ENCODE assay signal across 21 cellular contexts in genomic region chr3:52430416-52430810, GRCh38. TPM values are rescaled to one million over a fixed set of nuclear protein-coding genes. Genes with fewer than 3 reads are reported as not detected.
DNase-seq lines count a peak whose midpoint lies in the region; ATAC-seq, FAIRE-seq and TF ChIP-seq lines count a peak whose summit lies in the region.
"Had no signal": no experiment of that assay in that cellular context is flagged by ENCODE, and none has a peak within 500 bp of the region (broad histone marks: within the 10 kb centered on the region; RNA-seq: fewer than 3 reads in every experiment).

No MANE protein-coding gene starts in this region.

- no peaks in the 10 kb centered on the region for H3K36me3 ChIP-seq in endothelial cell of umbilical vein (ENCODE audit: control insufficient read depth in 2 of 2, extremely low read depth in 1 of 2, insufficient read depth in 2 of 2, low read length in 2 of 2)
- H3K36me3 ChIP-seq in testis (ENCODE audit: low read depth, missing control alignments): no peaks in the 10 kb centered on the region
- H3K36me3 ChIP-seq: BLaER1 had no signal

- no peak overlapping the region for H2AFZ ChIP-seq in endothelial cell of umbilical vein (ENCODE audit: low read depth, low read length)

- peaks cover 25% of the 10 kb centered on the region for H3K4me1 ChIP-seq in endothelial cell of umbilical vein (ENCODE audit: control insufficient read depth, extremely low read depth, insufficient read depth, low read length)
- H3K4me1 ChIP-seq in testis: peaks cover 20% of the 10 kb centered on the region

- H3K4me1 Mint-ChIP-seq in stimulated activated effector memory CD8-positive, alpha-beta T cell treated with anti-CD3 and anti-CD28 coated beads, Interleukin-12 subunit alpha, Interleukin-12 subunit beta, amount 100 ng/mL, for 72 hours: peaks cover 6% of the 10 kb centered on the region

- no peak overlapping the region for H3K4me2 ChIP-seq in endothelial cell of umbilical vein (ENCODE audit: insufficient read depth, low read length)
- H3K4me2 ChIP-seq: BLaER1 had no signal

- POLR2A ChIA-PET in endothelial cell of umbilical vein (lab: Charles Lee): no interaction called here

- no peak overlapping the region for H3K4me3 Mint-ChIP-seq in stimulated activated effector memory CD8-positive, alpha-beta T cell treated with anti-CD3 and anti-CD28 coated beads, Interleukin-12 subunit alpha, Interleukin-12 subunit beta, amount 100 ng/mL, for 72 hours
- H3K4me3 Mint-ChIP-seq: CD8-positive, alpha-beta T cell; IgD-negative memory B cell had no signal

- H3K4me3 ChIP-seq in endothelial cell of umbilical vein (replicated peaks in 1 of 3; ENCODE audit: insufficient read depth in 1 of 3, low read depth in 1 of 3, low read length in 3 of 3) (no peak overlapping the region), testis (no peak overlapping the region)
- H3K4me3 ChIP-seq: BLaER1 had no signal

- H3K9me1 ChIP-seq in endothelial cell of umbilical vein (replicated peaks; ENCODE audit: control insufficient read depth, extremely low read depth, insufficient read depth, low read length): no peaks in the 10 kb centered on the region

- H3K27me3 ChIP-seq in endothelial cell of umbilical vein (ENCODE audit: control insufficient read depth in 2 of 2, insufficient read depth in 2 of 2, low read length in 2 of 2): no peaks in the 10 kb centered on the region
- H3K27me3 ChIP-seq in testis: no peaks in the 10 kb centered on the region

- peak overlapping the region; percentile 62 for H3K9ac ChIP-seq in endothelial cell of umbilical vein (replicated peaks; ENCODE audit: extremely low read depth, insufficient read depth, low read length)
- H3K9ac ChIP-seq: BLaER1 had no signal

- H3K27ac ChIP-seq in endothelial cell of umbilical vein (ENCODE audit: insufficient read depth, low read depth, low read length): peak overlapping the region; percentile 96
- no peak overlapping the region for H3K27ac ChIP-seq in testis
- H3K27ac ChIP-seq: BLaER1 had no signal

- H3K79me2 ChIP-seq in endothelial cell of umbilical vein (ENCODE audit: control insufficient read depth, insufficient read depth, low read length): no peaks in the 10 kb centered on the region

- no peaks in the 10 kb centered on the region for H3K36me3 Mint-ChIP-seq in stimulated activated effector memory CD8-positive, alpha-beta T cell treated with anti-CD3 and anti-CD28 coated beads, Interleukin-12 subunit alpha, Interleukin-12 subunit beta, amount 100 ng/mL, for 72 hours
- H3K36me3 Mint-ChIP-seq: CD8-positive, alpha-beta T cell; IgD-negative memory B cell had no signal

- peak overlapping the region; percentile 18 for H3K27ac Mint-ChIP-seq in stimulated activated effector memory CD8-positive, alpha-beta T cell treated with anti-CD3 and anti-CD28 coated beads, Interleukin-12 subunit alpha, Interleukin-12 subunit beta, amount 100 ng/mL, for 72 hours
- H3K27ac Mint-ChIP-seq: CD8-positive, alpha-beta T cell; IgD-negative memory B cell had no signal

- no peak for ATAC-seq in left cardiac atrium
- ATAC-seq in stimulated activated effector memory CD8-positive, alpha-beta T cell treated with anti-CD3 and anti-CD28 coated beads, Interleukin-12 subunit alpha, Interleukin-12 subunit beta, amount 100 ng/mL, for 72 hours: no peak
- no peak for ATAC-seq in GM21717 (IDR thresholded peaks at IDR 0.05; ENCODE audit: unreplicated experiment)
- ATAC-seq: CD8-positive, alpha-beta T cell had no signal

- intact Hi-C loops in cardiac septum (cut with DNase I): no loop called here
- intact Hi-C loops in left cardiac atrium (cut with DNase I): no loop called here
- intact Hi-C loops in endothelial cell of umbilical vein (cut with micrococcal nuclease): no loop called here
- intact Hi-C loops in testis (cut with DNase I; ENCODE audit: low total_unique reads): no loop called here

- TF ChIP-seq CTCF in endothelial cell of umbilical vein (IDR thresholded peaks at IDR 0.05; ENCODE audit: extremely low read depth in 1 of 2, insufficient read depth in 1 of 2, low read depth in 1 of 2, low read length in 2 of 2) (no peak), testis (IDR thresholded peaks at IDR 0.05) (no peak)

- H3K9me3 Mint-ChIP-seq in stimulated activated effector memory CD8-positive, alpha-beta T cell treated with anti-CD3 and anti-CD28 coated beads, Interleukin-12 subunit alpha, Interleukin-12 subunit beta, amount 100 ng/mL, for 72 hours: no peaks in the 10 kb centered on the region
- H3K9me3 Mint-ChIP-seq: CD8-positive, alpha-beta T cell; IgD-negative memory B cell had no signal

- no peaks in the 10 kb centered on the region for H3K9me3 ChIP-seq in endothelial cell of umbilical vein (replicated peaks; ENCODE audit: control insufficient read depth, insufficient read depth, low read length)
- H3K9me3 ChIP-seq in testis: no peaks in the 10 kb centered on the region
- H3K9me3 ChIP-seq: BLaER1 had no signal

- dilution Hi-C loops in endothelial cell of umbilical vein (cut with MboI; ENCODE audit: extremely low pct_ligation_motif_present, low sequenced_read_pairs): no loop called here

- CTCF ChIA-PET in endothelial cell of umbilical vein (lab: Charles Lee): interaction anchor here (3.2 kb wide), 1 partner anchor 16 kb away, joined by 26 read pairs; no protein-coding TSS in a partner anchor

- no peak for FAIRE-seq in endothelial cell of umbilical vein (lab: Jason Lieb, UNC)
- FAIRE-seq: A204.1, RCC 7860 had no signal

- TF ChIP-seq POLR2A in endothelial cell of umbilical vein (IDR thresholded peaks at IDR 0.05; ENCODE audit: low read depth, low read length) (no peak), testis (IDR thresholded peaks at IDR 0.05) (no peak)

- no TSS peak for BruUV-seq in endothelial cell of umbilical vein (replicated peaks; lab: Mats Ljungman, UMichigan)

- H4K20me1 ChIP-seq in endothelial cell of umbilical vein (replicated peaks; ENCODE audit: control insufficient read depth, extremely low read depth, insufficient read depth, low read length): no peaks in the 10 kb centered on the region

- 87 to 98% methylated on average over 9 of the region's 9 CpGs for WGBS in testis, 2 donors

- DNase-seq in cardiac septum (ENCODE audit: low spot score) (peak; percentile 72), left cardiac atrium (no peak), endothelial cell of umbilical vein (ENCODE audit: low read depth, low spot score) (no peak), mesenteric fat pad (ENCODE audit: low spot score) (peak; percentile 71), testis (no peak), medulla oblongata (ENCODE audit: extremely low spot score) (no peak)
- no peak for DNase-seq in stimulated activated effector memory CD8-positive, alpha-beta T cell treated with anti-CD3 and anti-CD28 coated beads, Interleukin-12 subunit alpha, Interleukin-12 subunit beta, amount 100 ng/mL, for 72 hours (ENCODE audit: low spot score in 2 of 2)
- DNase-seq: CD8-positive, alpha-beta T cell; DMS79; HCEC 1CT; Kasumi-1; MM.1S; NCI-H1092 treated with DMSO at 0.1 percent for 48 hours; NCI-H1694; NCI-H524 treated with DMSO at 0.1 percent for 48 hours had no signal

RNA-seq across cellular contexts. Expression of gene SEMA3G, which starts 14.5 kb away (rescaled TPM):
- total RNA-seq in cardiac septum (15.3 TPM), left cardiac atrium (10 to 100 TPM; 13.7 to 19.9 TPM), endothelial cell of umbilical vein (22.6 and 24.6 TPM in 2 replicates), mesenteric fat pad (144 TPM), testis (1 to 10 TPM; 1.7 to 2.1 TPM)
- polyA plus RNA-seq in endothelial cell of umbilical vein (27.9 and 34.0 TPM in 2 replicates), testis (ENCODE audit: insufficient read depth, low read depth, low replicate concordance) (3.1 TPM)
- 16.3 TPM in 2 replicates for polyA plus RNA-seq in endothelial cell of umbilical vein (2011; cell fraction: cytosol; rRNA removed)
- 21.3 and 22.0 TPM in 2 replicates for polyA plus RNA-seq in endothelial cell of umbilical vein (2011; cell fraction: nucleus; rRNA removed)
- 3.1 and 6.5 TPM in 2 replicates for polyA plus RNA-seq in endothelial cell of umbilical vein (2012)
- polyA minus RNA-seq in endothelial cell of umbilical vein: 16.8 and 22.5 TPM in 2 replicates
- polyA minus RNA-seq in endothelial cell of umbilical vein (2011; cell fraction: cytosol; rRNA and poly(A)+ RNA removed): 1.3 TPM
- 9.9 and 11.0 TPM in 2 replicates for polyA minus RNA-seq in endothelial cell of umbilical vein (2011; cell fraction: nucleus; rRNA and poly(A)+ RNA removed)

RNA-seq across cellular contexts. Expression of gene PHF7, which starts 20.0 kb away (rescaled TPM):
- total RNA-seq in cardiac septum: 17.5 TPM
- 10 to 100 TPM; 13.1 to 16.0 TPM for total RNA-seq in left cardiac atrium
- 6.5 and 7.8 TPM in 2 replicates for total RNA-seq in endothelial cell of umbilical vein
- 3.0 and 4.6 TPM in 2 replicates for polyA plus RNA-seq in endothelial cell of umbilical vein
- polyA plus RNA-seq in endothelial cell of umbilical vein (2011; cell fraction: cytosol; rRNA removed): 3.7 and 5.1 TPM in 2 replicates
- 17.9 and 23.4 TPM in 2 replicates for polyA plus RNA-seq in endothelial cell of umbilical vein (2011; cell fraction: nucleus; rRNA removed)
- polyA plus RNA-seq in endothelial cell of umbilical vein (2012): 3.1 and 5.5 TPM in 2 replicates
- 6.5 and 9.9 TPM in 2 replicates for polyA minus RNA-seq in endothelial cell of umbilical vein
- 2.0 TPM for polyA minus RNA-seq in endothelial cell of umbilical vein (2011; cell fraction: cytosol; rRNA and poly(A)+ RNA removed)
- polyA minus RNA-seq in endothelial cell of umbilical vein (2011; cell fraction: nucleus; rRNA and poly(A)+ RNA removed): 7.5 and 10.9 TPM in 2 replicates
- 10.1 TPM for total RNA-seq in mesenteric fat pad
- 1,000 to 10,000 TPM in 1 of 2 donors, 100 to 1,000 TPM in 1; 772 to 1,782 TPM for total RNA-seq in testis
- 3,007 TPM for polyA plus RNA-seq in testis (ENCODE audit: insufficient read depth, low read depth, low replicate concordance)

RNA-seq across cellular contexts. Expression of gene BAP1, which starts 20.6 kb away (rescaled TPM):
- total RNA-seq in cardiac septum (53.0 TPM), left cardiac atrium (10 to 100 TPM; 52.6 to 62.4 TPM), endothelial cell of umbilical vein (90.4 and 91.0 TPM in 2 replicates), mesenteric fat pad (66.6 TPM), testis (100 to 1,000 TPM; 167 to 201 TPM)
- polyA plus RNA-seq in endothelial cell of umbilical vein (82.5 and 89.6 TPM in 2 replicates), testis (ENCODE audit: insufficient read depth, low read depth, low replicate concordance) (231 TPM)
- polyA plus RNA-seq in endothelial cell of umbilical vein (2011; cell fraction: cytosol; rRNA removed): 69.5 and 71.5 TPM in 2 replicates
- 281 and 285 TPM in 2 replicates for polyA plus RNA-seq in endothelial cell of umbilical vein (2011; cell fraction: nucleus; rRNA removed)
- polyA plus RNA-seq in endothelial cell of umbilical vein (2012): 58.9 and 70.7 TPM in 2 replicates
- polyA minus RNA-seq in endothelial cell of umbilical vein: 98.9 and 112 TPM in 2 replicates
- 46.2 TPM for polyA minus RNA-seq in endothelial cell of umbilical vein (2011; cell fraction: cytosol; rRNA and poly(A)+ RNA removed)
- polyA minus RNA-seq in endothelial cell of umbilical vein (2011; cell fraction: nucleus; rRNA and poly(A)+ RNA removed): 59.7 and 75.2 TPM in 2 replicates

RNA-seq across cellular contexts. Expression of gene TNNC1, which starts 23.4 kb away (rescaled TPM):
- total RNA-seq in cardiac septum: 8,054 TPM
- 1,000 to 10,000 TPM; 2,841 to 3,233 TPM for total RNA-seq in left cardiac atrium
- not detected in 2 replicates for total RNA-seq in endothelial cell of umbilical vein
- 0.12 TPM in 1 of 2 replicates, not detected in the other for polyA plus RNA-seq in endothelial cell of umbilical vein
- 0.18 TPM in 2 replicates for polyA plus RNA-seq in endothelial cell of umbilical vein (2011; cell fraction: cytosol; rRNA removed)
- polyA plus RNA-seq in endothelial cell of umbilical vein (2011; cell fraction: nucleus; rRNA removed): not detected in 2 replicates
- not detected in 2 replicates for polyA plus RNA-seq in endothelial cell of umbilical vein (2012)
- polyA minus RNA-seq in endothelial cell of umbilical vein: not detected in 2 replicates
- polyA minus RNA-seq in endothelial cell of umbilical vein (2011; cell fraction: cytosol; rRNA and poly(A)+ RNA removed): 3.5 TPM
- not detected in 2 replicates for polyA minus RNA-seq in endothelial cell of umbilical vein (2011; cell fraction: nucleus; rRNA and poly(A)+ RNA removed)
- total RNA-seq in mesenteric fat pad: not detected
- total RNA-seq in testis: 10 to 100 TPM; 11.3 to 23.2 TPM
- 91.7 TPM for polyA plus RNA-seq in testis (ENCODE audit: insufficient read depth, low read depth, low replicate concordance)
- total RNA-seq: HT1080 had no signal
- polyA plus RNA-seq: IgD-negative memory B cell had no signal

RNA-seq across cellular contexts. Expression of gene NISCH, which starts 25.0 kb away (rescaled TPM):
- total RNA-seq in cardiac septum (59.1 TPM), left cardiac atrium (10 to 100 TPM; 45.9 to 49.0 TPM), endothelial cell of umbilical vein (153 and 156 TPM in 2 replicates), mesenteric fat pad (71.6 TPM), testis (100 to 1,000 TPM; 315 to 327 TPM)
- polyA plus RNA-seq in endothelial cell of umbilical vein (178 and 196 TPM in 2 replicates), testis (ENCODE audit: insufficient read depth, low read depth, low replicate concordance) (166 TPM)
- 62.7 and 82.4 TPM in 2 replicates for polyA plus RNA-seq in endothelial cell of umbilical vein (2011; cell fraction: cytosol; rRNA removed)
- 1,069 and 1,072 TPM in 2 replicates for polyA plus RNA-seq in endothelial cell of umbilical vein (2011; cell fraction: nucleus; rRNA removed)
- 71.1 and 91.6 TPM in 2 replicates for polyA plus RNA-seq in endothelial cell of umbilical vein (2012)
- polyA minus RNA-seq in endothelial cell of umbilical vein: 199 and 229 TPM in 2 replicates
- polyA minus RNA-seq in endothelial cell of umbilical vein (2011; cell fraction: cytosol; rRNA and poly(A)+ RNA removed): 8.1 TPM
- 243 and 248 TPM in 2 replicates for polyA minus RNA-seq in endothelial cell of umbilical vein (2011; cell fraction: nucleus; rRNA and poly(A)+ RNA removed)

Comparison
In these comparisons a context has a peak if more than half of its experiments do, and no peak if none do; other contexts are left out.
1. DNase-seq: peak in cardiac septum (single experiment) and mesenteric fat pad (single experiment); none in left cardiac atrium (single experiment), endothelial cell of umbilical vein (single experiment), stimulated activated effector memory CD8-positive, alpha-beta T cell treated with anti-CD3 and anti-CD28 coated beads, Interleukin-12 subunit alpha, Interleukin-12 subunit beta, amount 100 ng/mL, for 72 hours (0 of 2), testis (single experiment) and medulla oblongata (single experiment).
2. RNA of gene PHF7, which starts 20.0 kb away (total RNA-seq): 772 to 1,782 TPM in testis; 17.5 TPM in cardiac septum (single experiment), 13.1 to 16.0 TPM in left cardiac atrium, 10.1 TPM in mesenteric fat pad (single experiment) and 6.5 to 7.8 TPM in endothelial cell of umbilical vein; every median in the first group is over 10 times any median in the second.